ENCODE assay signal across 1 cellular context in the genomic region with DNA sequence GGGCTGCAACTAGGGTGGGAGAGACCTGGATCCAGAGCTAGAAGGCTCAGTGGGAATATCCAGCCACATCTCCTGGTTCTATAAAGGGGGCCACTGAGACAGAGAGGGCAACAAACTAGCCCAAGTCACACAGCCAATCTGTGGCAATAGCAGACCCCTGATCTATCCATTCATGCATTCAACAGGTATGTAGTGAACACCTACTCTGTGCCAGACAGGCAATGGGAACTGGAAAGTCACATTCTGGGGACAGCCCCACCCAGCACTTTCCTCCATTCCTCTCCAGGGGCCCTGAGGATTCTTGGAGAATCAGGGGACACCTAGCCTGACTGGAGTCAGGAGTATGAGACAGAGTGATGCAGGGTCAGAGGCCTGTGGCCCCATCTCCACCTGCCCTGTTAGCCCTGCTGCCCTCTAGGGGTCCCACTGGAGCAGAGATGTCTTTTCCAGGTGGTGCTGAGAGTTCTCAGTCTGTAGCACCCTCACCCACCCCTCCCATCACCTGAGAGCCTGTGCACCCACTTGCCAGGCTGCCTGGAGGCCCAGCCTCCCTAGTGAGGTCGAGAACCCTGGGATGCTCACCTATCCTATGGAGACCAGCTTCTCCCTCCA.
TF ChIP-seq lines count a peak whose summit lies in the region.

No MANE protein-coding gene starts in this region.

TF ChIP-seq in K562, 482 proteins besides CTCF, POLR2A, EP300 and RAD21:
- TF ChIP-seq NR3C1 (CRISPR knock-in tag; IDR thresholded peaks at IDR 0.05) (no peak), ZNF79 (CRISPR knock-in tag; IDR thresholded peaks at IDR 0.05; ENCODE audit: low read depth) (no peak), MED1 (CRISPR knock-in tag; IDR thresholded peaks at IDR 0.05; ENCODE audit: borderline replicate concordance) (no peak), HDAC1 (IDR thresholded peaks at IDR 0.05) (no peak), CREB1 (IDR thresholded peaks at IDR 0.05) (no peak), CREB1 (CRISPR knock-in tag; IDR thresholded peaks at IDR 0.05) (no peak), ZNF444 (CRISPR knock-in tag; IDR thresholded peaks at IDR 0.05) (no peak), ZZZ3 (IDR thresholded peaks at IDR 0.05) (no peak), ZC3H4 (CRISPR knock-in tag; IDR thresholded peaks at IDR 0.05; ENCODE audit: borderline replicate concordance) (no peak), EWSR1 (IDR thresholded peaks at IDR 0.05; ENCODE audit: borderline replicate concordance, low read depth, partially characterized antibody) (no peak), ELF2 (CRISPR knock-in tag; IDR thresholded peaks at IDR 0.05) (no peak), CAMTA2 (CRISPR knock-in tag; conservative IDR thresholded peaks at IDR 0.05) (no peak), NEUROD1 (IDR thresholded peaks at IDR 0.05; ENCODE audit: borderline replicate concordance, low read depth, low read length, partially characterized antibody) (no peak), RBM15 (IDR thresholded peaks at IDR 0.05; ENCODE audit: insufficient read depth, low read length) (no peak), NELFE (IDR thresholded peaks at IDR 0.05; ENCODE audit: insufficient read depth, insufficient read length) (no peak)
- TF ChIP-seq, protein P1, sequence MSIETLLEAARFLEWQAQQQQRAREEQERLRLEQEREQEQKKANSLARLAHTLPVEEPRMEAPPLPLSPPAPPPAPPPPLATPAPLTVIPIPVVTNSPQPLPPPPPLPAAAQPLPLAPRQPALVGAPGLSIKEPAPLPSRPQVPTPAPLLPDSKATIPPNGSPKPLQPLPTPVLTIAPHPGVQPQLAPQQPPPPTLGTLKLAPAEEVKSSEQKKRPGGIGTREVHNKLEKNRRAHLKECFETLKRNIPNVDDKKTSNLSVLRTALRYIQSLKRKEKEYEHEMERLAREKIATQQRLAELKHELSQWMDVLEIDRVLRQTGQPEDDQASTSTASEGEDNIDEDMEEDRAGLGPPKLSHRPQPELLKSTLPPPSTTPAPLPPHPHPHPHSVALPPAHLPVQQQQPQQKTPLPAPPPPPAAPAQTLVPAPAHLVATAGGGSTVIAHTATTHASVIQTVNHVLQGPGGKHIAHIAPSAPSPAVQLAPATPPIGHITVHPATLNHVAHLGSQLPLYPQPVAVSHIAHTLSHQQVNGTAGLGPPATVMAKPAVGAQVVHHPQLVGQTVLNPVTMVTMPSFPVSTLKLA (conservative IDR thresholded peaks at IDR 0.05): no peak
- TF ChIP-seq, protein P2, sequence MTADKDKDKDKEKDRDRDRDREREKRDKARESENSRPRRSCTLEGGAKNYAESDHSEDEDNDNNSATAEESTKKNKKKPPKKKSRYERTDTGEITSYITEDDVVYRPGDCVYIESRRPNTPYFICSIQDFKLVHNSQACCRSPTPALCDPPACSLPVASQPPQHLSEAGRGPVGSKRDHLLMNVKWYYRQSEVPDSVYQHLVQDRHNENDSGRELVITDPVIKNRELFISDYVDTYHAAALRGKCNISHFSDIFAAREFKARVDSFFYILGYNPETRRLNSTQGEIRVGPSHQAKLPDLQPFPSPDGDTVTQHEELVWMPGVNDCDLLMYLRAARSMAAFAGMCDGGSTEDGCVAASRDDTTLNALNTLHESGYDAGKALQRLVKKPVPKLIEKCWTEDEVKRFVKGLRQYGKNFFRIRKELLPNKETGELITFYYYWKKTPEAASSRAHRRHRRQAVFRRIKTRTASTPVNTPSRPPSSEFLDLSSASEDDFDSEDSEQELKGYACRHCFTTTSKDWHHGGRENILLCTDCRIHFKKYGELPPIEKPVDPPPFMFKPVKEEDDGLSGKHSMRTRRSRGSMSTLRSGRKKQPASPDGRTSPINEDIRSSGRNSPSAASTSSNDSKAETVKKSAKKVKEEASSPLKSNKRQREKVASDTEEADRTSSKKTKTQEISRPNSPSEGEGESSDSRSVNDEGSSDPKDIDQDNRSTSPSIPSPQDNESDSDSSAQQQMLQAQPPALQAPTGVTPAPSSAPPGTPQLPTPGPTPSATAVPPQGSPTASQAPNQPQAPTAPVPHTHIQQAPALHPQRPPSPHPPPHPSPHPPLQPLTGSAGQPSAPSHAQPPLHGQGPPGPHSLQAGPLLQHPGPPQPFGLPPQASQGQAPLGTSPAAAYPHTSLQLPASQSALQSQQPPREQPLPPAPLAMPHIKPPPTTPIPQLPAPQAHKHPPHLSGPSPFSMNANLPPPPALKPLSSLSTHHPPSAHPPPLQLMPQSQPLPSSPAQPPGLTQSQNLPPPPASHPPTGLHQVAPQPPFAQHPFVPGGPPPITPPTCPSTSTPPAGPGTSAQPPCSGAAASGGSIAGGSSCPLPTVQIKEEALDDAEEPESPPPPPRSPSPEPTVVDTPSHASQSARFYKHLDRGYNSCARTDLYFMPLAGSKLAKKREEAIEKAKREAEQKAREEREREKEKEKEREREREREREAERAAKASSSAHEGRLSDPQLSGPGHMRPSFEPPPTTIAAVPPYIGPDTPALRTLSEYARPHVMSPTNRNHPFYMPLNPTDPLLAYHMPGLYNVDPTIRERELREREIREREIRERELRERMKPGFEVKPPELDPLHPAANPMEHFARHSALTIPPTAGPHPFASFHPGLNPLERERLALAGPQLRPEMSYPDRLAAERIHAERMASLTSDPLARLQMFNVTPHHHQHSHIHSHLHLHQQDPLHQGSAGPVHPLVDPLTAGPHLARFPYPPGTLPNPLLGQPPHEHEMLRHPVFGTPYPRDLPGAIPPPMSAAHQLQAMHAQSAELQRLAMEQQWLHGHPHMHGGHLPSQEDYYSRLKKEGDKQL (CRISPR knock-in tag; IDR thresholded peaks at IDR 0.05; ENCODE audit: borderline replicate concordance): no peak
- TF ChIP-seq, protein P3, sequence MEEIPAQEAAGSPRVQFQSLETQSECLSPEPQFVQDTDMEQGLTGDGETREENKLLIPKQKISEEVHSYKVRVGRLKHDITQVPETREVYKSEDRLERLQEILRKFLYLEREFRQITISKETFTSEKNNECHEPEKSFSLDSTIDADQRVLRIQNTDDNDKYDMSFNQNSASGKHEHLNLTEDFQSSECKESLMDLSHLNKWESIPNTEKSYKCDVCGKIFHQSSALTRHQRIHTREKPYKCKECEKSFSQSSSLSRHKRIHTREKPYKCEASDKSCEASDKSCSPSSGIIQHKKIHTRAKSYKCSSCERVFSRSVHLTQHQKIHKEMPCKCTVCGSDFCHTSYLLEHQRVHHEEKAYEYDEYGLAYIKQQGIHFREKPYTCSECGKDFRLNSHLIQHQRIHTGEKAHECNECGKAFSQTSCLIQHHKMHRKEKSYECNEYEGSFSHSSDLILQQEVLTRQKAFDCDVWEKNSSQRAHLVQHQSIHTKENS (CRISPR knock-in tag; IDR thresholded peaks at IDR 0.05): no peak
- TF ChIP-seq, protein P4, sequence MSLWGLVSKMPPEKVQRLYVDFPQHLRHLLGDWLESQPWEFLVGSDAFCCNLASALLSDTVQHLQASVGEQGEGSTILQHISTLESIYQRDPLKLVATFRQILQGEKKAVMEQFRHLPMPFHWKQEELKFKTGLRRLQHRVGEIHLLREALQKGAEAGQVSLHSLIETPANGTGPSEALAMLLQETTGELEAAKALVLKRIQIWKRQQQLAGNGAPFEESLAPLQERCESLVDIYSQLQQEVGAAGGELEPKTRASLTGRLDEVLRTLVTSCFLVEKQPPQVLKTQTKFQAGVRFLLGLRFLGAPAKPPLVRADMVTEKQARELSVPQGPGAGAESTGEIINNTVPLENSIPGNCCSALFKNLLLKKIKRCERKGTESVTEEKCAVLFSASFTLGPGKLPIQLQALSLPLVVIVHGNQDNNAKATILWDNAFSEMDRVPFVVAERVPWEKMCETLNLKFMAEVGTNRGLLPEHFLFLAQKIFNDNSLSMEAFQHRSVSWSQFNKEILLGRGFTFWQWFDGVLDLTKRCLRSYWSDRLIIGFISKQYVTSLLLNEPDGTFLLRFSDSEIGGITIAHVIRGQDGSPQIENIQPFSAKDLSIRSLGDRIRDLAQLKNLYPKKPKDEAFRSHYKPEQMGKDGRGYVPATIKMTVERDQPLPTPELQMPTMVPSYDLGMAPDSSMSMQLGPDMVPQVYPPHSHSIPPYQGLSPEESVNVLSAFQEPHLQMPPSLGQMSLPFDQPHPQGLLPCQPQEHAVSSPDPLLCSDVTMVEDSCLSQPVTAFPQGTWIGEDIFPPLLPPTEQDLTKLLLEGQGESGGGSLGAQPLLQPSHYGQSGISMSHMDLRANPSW (CRISPR knock-in tag; IDR thresholded peaks at IDR 0.05): no peak
